33 cellular contexts compared by ENCODE assay signal in genomic region chr6:159837511-159837910, GRCh38. TPM values are rescaled to one million over a fixed set of nuclear protein-coding genes. Genes with fewer than 3 reads are reported as not detected.
"Had no signal": no experiment of that assay in that cellular context is flagged by ENCODE, and none has a peak within 500 bp of the region (broad histone marks: within the 10 kb centered on the region; RNA-seq: fewer than 3 reads in every experiment).

No MANE protein-coding gene starts in this region.

- FAIRE-seq: endometrium, endothelial cell of umbilical vein had no signal

- H3K27ac ChIP-seq: cardiac muscle cell, epithelial cell of prostate, esophagus squamous epithelium, gastroesophageal sphincter had no signal

- ATAC-seq: activated CD4-positive, alpha-beta T cell treated with anti-CD3 and anti-CD28 coated beads for 36 hours; activated naive CD4-positive, alpha-beta T cell treated with anti-CD3 and anti-CD28 coated beads, Interleukin-2, amount 50 U/mL, for 72 hours; activated T-cell treated with anti-CD3 and anti-CD28 coated beads, Interleukin-2, amount 50 U/mL, for 72 hours; gastroesophageal sphincter had no signal

- H3K4me1 ChIP-seq: breast epithelium, gastroesophageal sphincter had no signal

- H3K9me3 ChIP-seq: ascending aorta, breast epithelium, esophagus squamous epithelium, gastroesophageal sphincter had no signal

- DNase-seq: activated CD4-positive, alpha-beta memory T cell treated with anti-CD3 and anti-CD28 coated beads, Interleukin-2, amount 10 ng/mL, durations not matched to agents 7 days and 5 days; activated CD4-positive, alpha-beta T cell treated with anti-CD3 and anti-CD28 coated beads for 36 hours; activated CD4-positive, alpha-beta T cell treated with anti-CD3 and anti-CD28 coated beads, Interleukin-2, amount 10 ng/mL, durations not matched to agents 7 days and 5 days; activated CD4-positive, alpha-beta T cell treated with anti-CD3 and anti-CD28 coated beads, Interleukin-2, amount 50 U/mL, for 4 hours; activated CD4-positive, CD25-positive, alpha-beta regulatory T cell; activated CD4-positive, CD25-positive, alpha-beta regulatory T cell treated with anti-CD3 and anti-CD28 coated beads, Interleukin-2, amount 50 U/mL, for 72 hours; activated CD8-positive, alpha-beta memory T cell treated with anti-CD3 and anti-CD28 coated beads, Interleukin-2, amount 50 U/mL, for 48 hours; activated gamma-delta T cell; activated naive CD4-positive, alpha-beta T cell; activated naive CD4-positive, alpha-beta T cell treated with anti-CD3 and anti-CD28 coated beads, Interleukin-2, amount 10 ng/mL, durations not matched to agents 7 days and 5 days; activated naive CD8-positive, alpha-beta T cell treated with anti-CD3 and anti-CD28 coated beads, Interleukin-2, amount 10 ng/mL, durations not matched to agents 7 days and 5 days; activated T-cell treated with anti-CD3 and anti-CD28 coated beads for 4 hours; activated T-cell treated with anti-CD3 and anti-CD28 coated beads, Interleukin-2, amount 50 U/mL, for 24 hours; activated T-cell treated with anti-CD3 and anti-CD28 coated beads, Interleukin-2, amount 50 U/mL, for 72 hours; effector CD8-positive, alpha-beta T cell; esophagus squamous epithelium; foreskin melanocyte; T-helper 2 cell had no signal

- H3K4me3 ChIP-seq: cardiac muscle cell, esophagus squamous epithelium, gastroesophageal sphincter had no signal

- H3K36me3 ChIP-seq: ascending aorta, breast epithelium, cardiac muscle cell, esophagus squamous epithelium, gastroesophageal sphincter had no signal

- H3K27me3 ChIP-seq: ascending aorta, breast epithelium, cardiac muscle cell, esophagus squamous epithelium, gastroesophageal sphincter had no signal

RNA-seq across cellular contexts. Expression of gene PNLDC1, which starts 37.4 kb away (rescaled TPM):
- total RNA-seq: ascending aorta, cerebellum, dermis microvascular lymphatic vessel endothelial cell, endothelial cell of umbilical vein, esophagus squamous epithelium, fibroblast of lung, fibroblast of villous mesenchyme, glomerular endothelial cell had no signal
- polyA plus RNA-seq: endothelial cell of umbilical vein, fibroblast of lung had no signal

RNA-seq across cellular contexts. Expression of gene MAS1, which starts 53.3 kb away (rescaled TPM):
- total RNA-seq: activated CD4-positive, alpha-beta memory T cell treated with anti-CD3 and anti-CD28 coated beads, Interleukin-2, amount 10 ng/mL, durations not matched to agents 7 days and 5 days; activated CD4-positive, alpha-beta T cell treated with anti-CD3 and anti-CD28 coated beads for 36 hours; activated CD4-positive, alpha-beta T cell treated with anti-CD3 and anti-CD28 coated beads, Interleukin-2, amount 10 ng/mL, durations not matched to agents 7 days and 5 days; activated naive CD8-positive, alpha-beta T cell treated with anti-CD3 and anti-CD28 coated beads, Interleukin-2, amount 10 ng/mL, durations not matched to agents 7 days and 5 days; activated T-cell treated with anti-CD3 and anti-CD28 coated beads, Interleukin-2, amount 50 U/mL, for 72 hours; ascending aorta; breast epithelium; cardiac muscle cell; dermis microvascular lymphatic vessel endothelial cell; endothelial cell of umbilical vein; esophagus squamous epithelium; fibroblast of lung; fibroblast of villous mesenchyme; gastroesophageal sphincter; glomerular endothelial cell; T-helper 1 cell treated with Interleukin-12 subunit alpha and Interleukin-12 subunit beta and Interleukin-4 antibody, amounts not matched to agents 30 ng/mL and 1 ng/mL, for 36 hours had no signal
- polyA plus RNA-seq: cardiac muscle cell, endothelial cell of umbilical vein, esophagus, fibroblast of lung had no signal
